ENCODE assay signal across 17 cellular contexts in genomic region chr1:67372136-67372535, GRCh38. TPM values are rescaled to one million over a fixed set of nuclear protein-coding genes. Genes with fewer than 3 reads are reported as not detected.
A peak's percentile ranks its signal among the peaks of the same experiment; 100 is the strongest.
DNase-seq lines count a peak whose midpoint lies in the region; ATAC-seq and TF ChIP-seq lines count a peak whose summit lies in the region.
"Had no signal": no experiment of that assay in that cellular context is flagged by ENCODE, and none has a peak within 500 bp of the region (broad histone marks: within the 10 kb centered on the region; RNA-seq: fewer than 3 reads in every experiment).

No MANE protein-coding gene starts in this region.

- H3K36me3 ChIP-seq in Panc1 (ENCODE audit: control insufficient read depth, insufficient read depth, low read length) (no peaks in the 10 kb centered on the region), psoas muscle (ENCODE audit: insufficient read depth in 1 of 2, low read depth in 1 of 2) (no peaks in the 10 kb centered on the region), brain microvascular endothelial cell (replicated peaks) (no peaks in the 10 kb centered on the region)
- H3K36me3 ChIP-seq: left lung, sigmoid colon had no signal

- in situ Hi-C loops in Panc1 (cut with HindIII; ENCODE audit: low pct_unique_long_range_greater_than_20kb, low sequenced_read_pairs) (no loop called here), brain microvascular endothelial cell (cut with HindIII; ENCODE audit: low pct_ligation_motif_present, low sequenced_read_pairs) (no loop called here)

- intact Hi-C loops in Panc1 (cut with micrococcal nuclease; ENCODE audit: unreplicated experiment) (no loop called here), psoas muscle (cut with DNase I) (no loop called here)

- no peak for TF ChIP-seq CTCF in Panc1 (IDR thresholded peaks at IDR 0.05)
- no peak for TF ChIP-seq CTCF in psoas muscle (IDR thresholded peaks at IDR 0.05)
- no peak for TF ChIP-seq CTCF in brain microvascular endothelial cell (IDR thresholded peaks at IDR 0.05; ENCODE audit: low read depth, low read length, missing control alignments)

- DNase-seq in EL (peak; percentile 36), Panc1 (ENCODE audit: low read depth, low spot score) (no peak), psoas muscle (no peak), brain microvascular endothelial cell (no peak), hypothalamus (lab: John Stamatoyannopoulos, UW) (no peak), HK-2 (ENCODE audit: unreplicated experiment) (no peak)
- DNase-seq: activated CD4-positive, alpha-beta T cell treated with anti-CD3 and anti-CD28 coated beads, Interleukin-2, amount 50 U/mL, for 1 hour; Calu3; effector memory CD4-positive, alpha-beta T cell; left lung; NCI-H1048; NCI-H2081 treated with DMSO at 0.1 percent for 48 hours; NCI-H774; sigmoid colon; stimulated activated CD4-positive, alpha-beta T cell treated with anti-CD3 and anti-CD28 coated beads, Interleukin-2, amount 100 ng/mL, for 24 hours had no signal

- POLR2A ChIA-PET in Panc1 (lab: Charles Lee), result no interaction called here

- H3K27me3 ChIP-seq in Panc1 (ENCODE audit: control insufficient read depth, insufficient read depth, low read length) (no peaks in the 10 kb centered on the region), psoas muscle (ENCODE audit: insufficient read depth in 3 of 3, low read length in 2 of 3) (no peaks in the 10 kb centered on the region), brain microvascular endothelial cell (replicated peaks) (no peaks in the 10 kb centered on the region)
- H3K27me3 ChIP-seq: left lung, sigmoid colon had no signal

- H3K4me1 ChIP-seq in Panc1 (ENCODE audit: control insufficient read depth, insufficient read depth, low read length), result no peaks in the 10 kb centered on the region
- peaks cover 26% of the 10 kb centered on the region for H3K4me1 ChIP-seq in psoas muscle
- H3K4me1 ChIP-seq: left lung, sigmoid colon had no signal

- ATAC-seq in Panc1, result peak; percentile 67
- ATAC-seq in esophagus mucosa, result peak; percentile 21
- peak; percentile 2 to 25 (median 14) for ATAC-seq in psoas muscle
- ATAC-seq: left lung had no signal

- H3K9me3 ChIP-seq in Panc1 (ENCODE audit: control insufficient read depth, insufficient read depth, low read depth, low read length) (no peaks in the 10 kb centered on the region), psoas muscle (no peaks in the 10 kb centered on the region)
- H3K9me3 ChIP-seq: left lung, sigmoid colon had no signal

- CTCF ChIA-PET in Panc1 (lab: Charles Lee), result no interaction called here

- no TSS peak for BruUV-seq in Panc1 (replicated peaks; lab: Mats Ljungman, UMichigan)

- no peak overlapping the region for H3K4me3 ChIP-seq in Panc1 (ENCODE audit: low read depth in 2 of 2, low read length in 2 of 2)
- H3K4me3 ChIP-seq in psoas muscle, result no peak overlapping the region
- no peak overlapping the region for H3K4me3 ChIP-seq in brain microvascular endothelial cell (ENCODE audit: low read depth, low read length)
- H3K4me3 ChIP-seq: left lung, sigmoid colon had no signal

- H3K27ac ChIP-seq in Panc1 (ENCODE audit: low read length) (no peak overlapping the region), psoas muscle (peak overlapping the region; percentile 83), brain microvascular endothelial cell (no peak overlapping the region)
- H3K27ac ChIP-seq: HL-60, left lung, sigmoid colon had no signal

- WGBS in psoas muscle, 3 donors, result 23 to 41% (median 26%) methylated on average over 3 of the region's 3 CpGs

RNA-seq across cellular contexts. Expression of gene SERBP1, which starts 58.1 kb away (rescaled TPM):
- total RNA-seq in Panc1 (2021; ENCODE audit: unreplicated experiment), result 230 TPM
- 209 TPM for polyA plus RNA-seq in Panc1 (2012; ENCODE audit: insufficient read length)
- total RNA-seq in esophagus mucosa, result 225 TPM
- 100 to 1,000 TPM; 197 to 289 (median 216) TPM for total RNA-seq in psoas muscle
- 100 to 1,000 TPM; 189 to 299 (median 277) TPM for polyA plus RNA-seq in psoas muscle

Comparison
In these comparisons a context has a peak if more than half of its experiments do, and no peak if none do; other contexts are left out.
1. ATAC-seq: peak in every context shown above with its lines; median percentile 67 in Panc1; 21 in esophagus mucosa; 14 in psoas muscle.